In the genomic region with DNA sequence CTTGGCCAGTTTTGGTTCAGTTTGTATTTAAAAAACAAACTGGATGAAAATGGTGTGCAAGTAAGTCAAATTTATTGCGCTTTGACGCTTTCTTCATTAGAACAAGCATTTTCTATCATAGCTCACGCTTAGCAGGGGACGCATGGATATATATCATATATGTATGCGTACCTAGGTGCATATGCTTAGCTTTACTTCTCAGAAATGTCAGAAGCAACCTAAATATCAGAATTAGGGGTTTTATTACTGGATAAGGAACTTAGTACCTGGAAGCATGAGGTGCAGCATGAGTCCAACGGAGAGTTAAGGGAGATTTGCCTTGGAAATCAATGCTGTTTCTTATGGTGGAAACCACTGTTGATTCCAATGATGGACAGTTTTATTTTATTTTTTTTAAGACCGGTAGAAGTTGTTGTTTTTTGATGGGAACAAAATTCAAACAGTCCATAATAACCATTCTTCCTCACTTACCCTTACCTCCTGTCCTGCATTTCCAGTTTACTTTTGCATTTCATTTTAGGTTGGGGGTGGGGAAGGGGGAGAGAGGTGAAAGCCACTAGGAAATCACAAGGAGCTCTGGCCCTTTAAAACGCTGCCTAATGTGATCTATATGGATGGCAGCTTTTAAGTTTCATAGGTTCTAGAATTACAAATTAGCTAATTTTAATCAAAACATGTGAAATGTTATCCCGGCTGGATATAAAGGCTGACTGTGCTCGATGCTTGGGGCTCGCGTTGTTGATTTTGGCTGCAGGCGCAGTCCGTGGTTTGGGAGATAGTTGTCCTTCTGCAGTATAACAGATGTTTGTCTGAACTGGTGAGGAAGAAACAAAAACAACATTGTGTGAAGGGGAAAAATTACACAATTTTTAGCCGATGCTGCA, we compare ENCODE assay signal across 8 cellular contexts. TPM values are rescaled to one million over a fixed set of nuclear protein-coding genes. Genes with fewer than 3 reads are reported as not detected.
DNase-seq lines count a peak whose midpoint lies in the region; ATAC-seq and TF ChIP-seq lines count a peak whose summit lies in the region.

No MANE protein-coding gene starts in this region.

- peaks cover 43% of the 10 kb centered on the region for H3K4me1 ChIP-seq in HUES64 (ENCODE audit: insufficient read depth, low read length)

- ATAC-seq in GM21619 (IDR thresholded peaks at IDR 0.05; ENCODE audit: unreplicated experiment), result no peak

- no peak overlapping the region for H3K27ac ChIP-seq in HUES64 (ENCODE audit: low read depth, low read length)

- 52% methylated on average over 12 of the region's 15 CpGs for WGBS in HUES64

- H3K9me3 ChIP-seq in HUES64 (ENCODE audit: insufficient read depth, low read depth, low read length), result no peaks in the 10 kb centered on the region

- H3K36me3 ChIP-seq in HUES64 (ENCODE audit: insufficient read depth, low read length), result no peaks in the 10 kb centered on the region

- H3K4me3 ChIP-seq in HUES64 (ENCODE audit: low read length) (peak overlapping the region; percentile 83), choroid plexus epithelial cell (ENCODE audit: low read depth, low read length) (peak overlapping the region; percentile 62)

- in situ Hi-C loops in GM13976 (cut with MboI; ENCODE audit: low sequenced_read_pairs, unreplicated experiment), result no loop called here

- no peak overlapping the region for H3K9ac ChIP-seq in HUES64 (ENCODE audit: low read depth, low read length)

- H3K27me3 ChIP-seq in HUES64 (ENCODE audit: insufficient read depth, low read length), result peaks cover 53% of the 10 kb centered on the region

- DNase-seq in AG08396 (ENCODE audit: low spot score) (peak; percentile 31), choroid plexus epithelial cell (ENCODE audit: low read depth) (peak; percentile 87), midbrain (lab: John Stamatoyannopoulos, UW) (peak; percentile 67), GM19240 (ENCODE audit: insufficient read length, low spot score) (no peak), GM13976 (ENCODE audit: low spot score) (no peak), NCI-H146 (lab: John Stamatoyannopoulos, UW) (no peak)

- no peak for TF ChIP-seq CTCF in choroid plexus epithelial cell (conservative IDR thresholded peaks at IDR 0.05; ENCODE audit: low read depth, low read length)
- TF ChIP-seq CTCF in GM13976 (IDR thresholded peaks at IDR 0.05; ENCODE audit: borderline replicate concordance, control extremely low read depth, extremely low read depth, insufficient read depth, missing control alignments), result no peak

RNA-seq across cellular contexts. Expression of gene SOBP, which starts 2.1 kb away (rescaled TPM):
- polyA plus RNA-seq in HUES64 (2013, experiment 1 of 2), result 4.1 TPM
- 6.0 TPM for polyA plus RNA-seq in HUES64 (2013, experiment 2 of 2)

RNA-seq across cellular contexts. Expression of gene PDSS2, which starts 32.7 kb away (rescaled TPM):
- 10.0 TPM for polyA plus RNA-seq in HUES64 (2013, experiment 1 of 2)
- polyA plus RNA-seq in HUES64 (2013, experiment 2 of 2), result 11.2 TPM

Comparison
In these comparisons a context has a peak if more than half of its experiments do, and no peak if none do; other contexts are left out.
1. DNase-seq: peak in AG08396 (single experiment), choroid plexus epithelial cell (single experiment) and midbrain (single experiment); none in GM19240 (single experiment), GM13976 (single experiment) and NCI-H146 (single experiment).